ENCODE assay signal across 21 cellular contexts in genomic region chr11:78214331-78215194, GRCh38.
"Had no signal": no experiment of that assay in that cellular context is flagged by ENCODE, and none has a peak within 500 bp of the region (broad histone marks: within the 10 kb centered on the region; RNA-seq: fewer than 3 reads in every experiment).

No MANE protein-coding gene starts in this region.

- H3K27me3 ChIP-seq: brain microvascular endothelial cell, colonic mucosa, testis had no signal

- H3K4me1 ChIP-seq: colonic mucosa, testis had no signal

- H3K4me3 ChIP-seq: colonic mucosa, testis had no signal

- H3K36me3 ChIP-seq: colonic mucosa had no signal

- H3K9me3 ChIP-seq: colonic mucosa, testis had no signal

- ATAC-seq: activated T-cell treated with anti-CD3 and anti-CD28 coated beads, Interleukin-2, amount 50 U/mL, for 72 hours; left lobe of liver; right cardiac atrium had no signal

- DNase-seq: activated B cell treated with CpG ODN at 0.5 μM for 24 hours; activated CD4-positive, alpha-beta memory T cell treated with anti-CD3 and anti-CD28 coated beads for 36 hours; activated CD4-positive, alpha-beta T cell treated with anti-CD3 and anti-CD28 coated beads for 4 hours; activated T-cell treated with anti-CD3 and anti-CD28 coated beads, Interleukin-2, amount 50 U/mL, for 72 hours; anterior cingulate cortex; brain microvascular endothelial cell; colonic mucosa; erythroblast; foreskin melanocyte; hypothalamus; mammary epithelial cell; nephron progenitor cell; stimulated activated CD4-positive, alpha-beta T cell treated with anti-CD3 and anti-CD28 coated beads, Interleukin-15, amount 100 ng/mL, for 24 hours; stimulated activated CD4-positive, alpha-beta T cell treated with anti-CD3 and anti-CD28 coated beads, Interleukin-2, amount 100 ng/mL, for 48 hours; SW 1271; testis had no signal

- H3K27me3 Mint-ChIP-seq: activated B cell treated with CpG ODN at 0.5 μM for 24 hours; activated CD4-positive, alpha-beta memory T cell treated with anti-CD3 and anti-CD28 coated beads for 36 hours; central memory CD8-positive, alpha-beta T cell; progenitor cell of endocrine pancreas; stimulated activated naive CD8-positive, alpha-beta T cell treated with anti-CD3 and anti-CD28 coated beads, Interleukin-15, Interleukin-2, amounts not matched to agents 100 ng/mL and 50 ng/mL, for 24 hours had no signal

- H3K4me3 Mint-ChIP-seq: activated B cell treated with CpG ODN at 0.5 μM for 24 hours; activated CD4-positive, alpha-beta memory T cell treated with anti-CD3 and anti-CD28 coated beads for 36 hours; activated T-cell treated with anti-CD3 and anti-CD28 coated beads, Interleukin-2, amount 50 U/mL, for 72 hours; central memory CD8-positive, alpha-beta T cell; nephron progenitor cell; stimulated activated naive CD8-positive, alpha-beta T cell treated with anti-CD3 and anti-CD28 coated beads, Interleukin-15, Interleukin-2, amounts not matched to agents 100 ng/mL and 50 ng/mL, for 24 hours had no signal

- H3K27ac Mint-ChIP-seq: activated B cell treated with CpG ODN at 0.5 μM for 24 hours; activated CD4-positive, alpha-beta memory T cell treated with anti-CD3 and anti-CD28 coated beads for 36 hours; activated T-cell treated with anti-CD3 and anti-CD28 coated beads, Interleukin-2, amount 50 U/mL, for 72 hours; nephron progenitor cell; progenitor cell of endocrine pancreas; stimulated activated naive CD8-positive, alpha-beta T cell treated with anti-CD3 and anti-CD28 coated beads, Interleukin-15, Interleukin-2, amounts not matched to agents 100 ng/mL and 50 ng/mL, for 24 hours had no signal

- H3K9me3 Mint-ChIP-seq: activated B cell treated with CpG ODN at 0.5 μM for 24 hours; activated CD4-positive, alpha-beta memory T cell treated with anti-CD3 and anti-CD28 coated beads for 36 hours; activated T-cell treated with anti-CD3 and anti-CD28 coated beads, Interleukin-2, amount 50 U/mL, for 72 hours; central memory CD8-positive, alpha-beta T cell; stimulated activated naive CD8-positive, alpha-beta T cell treated with anti-CD3 and anti-CD28 coated beads, Interleukin-15, Interleukin-2, amounts not matched to agents 100 ng/mL and 50 ng/mL, for 24 hours had no signal

- H3K4me1 Mint-ChIP-seq: activated B cell treated with CpG ODN at 0.5 μM for 24 hours, nephron progenitor cell had no signal

- H3K27ac ChIP-seq: brain microvascular endothelial cell, colonic mucosa, testis had no signal
